In the genomic region with DNA sequence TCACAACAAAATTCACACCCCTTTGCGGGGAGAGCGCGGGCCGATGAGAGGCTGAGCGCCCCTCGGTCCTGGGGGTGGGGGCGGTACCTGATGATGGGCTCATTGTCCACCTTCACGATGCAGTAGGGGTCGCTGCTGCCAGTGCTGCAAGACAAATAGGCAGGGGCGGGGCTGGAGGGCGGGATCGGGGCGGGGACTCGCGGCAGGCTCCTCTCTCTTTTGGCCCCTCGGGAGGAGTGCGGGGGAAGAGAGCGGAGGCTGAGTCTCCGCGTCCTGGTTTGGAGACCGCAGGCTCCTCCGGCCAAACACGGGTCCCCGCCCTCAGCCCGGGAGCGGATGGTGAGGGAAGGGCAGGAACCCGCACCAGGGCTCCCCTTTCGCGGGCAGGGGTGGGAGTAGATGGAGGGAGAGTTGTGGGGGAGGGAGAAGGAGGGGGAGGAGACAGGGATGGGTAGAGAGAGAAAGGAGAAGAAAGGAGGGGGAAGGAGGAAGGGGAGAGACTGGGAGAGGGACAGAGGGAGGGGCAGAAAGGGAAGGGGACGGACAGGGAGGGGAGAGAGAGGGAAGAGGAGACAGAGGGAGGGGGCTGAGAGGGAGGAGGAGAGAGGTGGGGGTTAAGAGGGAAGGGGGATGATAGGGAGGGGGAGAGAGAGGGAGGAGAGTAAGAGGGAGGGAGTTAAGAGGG, we compare ENCODE assay signal across 9 cellular contexts. TPM values are rescaled to one million over a fixed set of nuclear protein-coding genes. Genes with fewer than 3 reads are reported as not detected.
DNase-seq lines count a peak whose midpoint lies in the region; ATAC-seq and TF ChIP-seq lines count a peak whose summit lies in the region.
"Not testable (repeated sequence)": the region's sequence is repeated elsewhere in the genome, so short reads cannot be mapped to it uniquely, and the experiment has no call there.
"Had no signal": no experiment of that assay in that cellular context is flagged by ENCODE, and none has a peak within 500 bp of the region (broad histone marks: within the 10 kb centered on the region; RNA-seq: fewer than 3 reads in every experiment).

No MANE protein-coding gene starts in this region.

- not testable (repeated sequence) for H3K27me3 Mint-ChIP-seq in natural killer cell (ENCODE audit: low read depth in 2 of 2)

- intact Hi-C loops in natural killer cell (cut with micrococcal nuclease), result not testable (repeated sequence)

- H3K4me1 ChIP-seq in foreskin keratinocyte, result not testable (repeated sequence)

- not testable (repeated sequence) for H3K9me3 Mint-ChIP-seq in natural killer cell

- ATAC-seq in GM18868 (IDR thresholded peaks at IDR 0.05; ENCODE audit: unreplicated experiment), result peak; percentile 46
- peak; percentile 38 for ATAC-seq in GM21423 (IDR thresholded peaks at IDR 0.05; ENCODE audit: unreplicated experiment)
- ATAC-seq in HG02763 (IDR thresholded peaks at IDR 0.05; ENCODE audit: unreplicated experiment), result peak; percentile 38
- ATAC-seq in HG03378 (IDR thresholded peaks at IDR 0.05; ENCODE audit: unreplicated experiment), result peak; percentile 24
- ATAC-seq in activated CD4-positive, CD25-positive, alpha-beta regulatory T cell treated with anti-CD3 and anti-CD28 coated beads, Interleukin-2, amount 50 U/mL, for 24 hours, result peak; percentile 48 to 66
- peak; percentile 66 for ATAC-seq in foreskin keratinocyte
- peak; percentile 62 to 80 (median 71) for ATAC-seq in natural killer cell

- H3K4me3 Mint-ChIP-seq in natural killer cell, result not testable (repeated sequence)

- DNase-seq in foreskin keratinocyte, natural killer cell: not testable (repeated sequence)

- not testable (repeated sequence) for TF ChIP-seq CTCF in foreskin keratinocyte (conservative IDR thresholded peaks at IDR 0.05); natural killer cell (IDR thresholded peaks at IDR 0.05)

- not testable (repeated sequence) for H3K4me1 Mint-ChIP-seq in natural killer cell

- H3K27me3 ChIP-seq in foreskin keratinocyte, result not testable (repeated sequence)

- not testable (repeated sequence) for H3K27ac Mint-ChIP-seq in natural killer cell

- H3K36me3 Mint-ChIP-seq in natural killer cell, result not testable (repeated sequence)

- not testable (repeated sequence) for H3K27ac ChIP-seq in foreskin keratinocyte

RNA-seq across cellular contexts. Expression of a gene that starts 5.6 kb away (rescaled TPM):
- total RNA-seq in foreskin keratinocyte (0.51 and 0.53 TPM in 2 replicates), natural killer cell (10 to 100 TPM in 2 of 3 donors, 1 to 10 TPM in 1; 2.4 to 14.3 (median 12.3) TPM)
- 0.16 and 0.29 TPM in 2 replicates for polyA plus RNA-seq in foreskin keratinocyte

RNA-seq across cellular contexts. Expression of a gene that starts 31.5 kb away (rescaled TPM):
- total RNA-seq in foreskin keratinocyte, result 1.3 and 3.1 TPM in 2 replicates
- 1.5 and 5.2 TPM in 2 replicates for polyA plus RNA-seq in foreskin keratinocyte
- total RNA-seq in natural killer cell, result 100 to 1,000 TPM in 1 of 3 donors, 10 to 100 TPM in 2; 56.5 to 100 (median 68.5) TPM

RNA-seq across cellular contexts. Expression of a gene that starts 33.3 kb away (rescaled TPM):
- 69.9 and 80.2 TPM in 2 replicates for total RNA-seq in foreskin keratinocyte
- 114 and 126 TPM in 2 replicates for polyA plus RNA-seq in foreskin keratinocyte
- total RNA-seq in natural killer cell, result 10 to 100 TPM; 35.3 to 44.5 (median 44.5) TPM

RNA-seq across cellular contexts. Expression of a gene that starts 39.0 kb away (rescaled TPM):
- not detected in 2 replicates for total RNA-seq in foreskin keratinocyte
- not detected in 2 replicates for polyA plus RNA-seq in foreskin keratinocyte
- total RNA-seq in natural killer cell, result under 1 TPM in 2 of 3 donors, not detected in 1; 0.25 to 0.61 TPM
- total RNA-seq: fibroblast of lung, transverse colon had no signal
- polyA plus RNA-seq: fibroblast of lung had no signal

RNA-seq across cellular contexts. Expression of a gene that starts 47.2 kb away (rescaled TPM):
- total RNA-seq in foreskin keratinocyte (23.3 and 25.0 TPM in 2 replicates), natural killer cell (10 to 100 TPM; 20.0 to 24.1 (median 20.4) TPM)
- polyA plus RNA-seq in foreskin keratinocyte, result 22.1 and 24.7 TPM in 2 replicates

Comparison
In these comparisons a context has a peak if more than half of its experiments do, and no peak if none do; other contexts are left out.
1. RNA of a gene that starts 31.5 kb away (total RNA-seq): 56.5 to 100 TPM in natural killer cell; 1.3 to 3.1 TPM in foreskin keratinocyte; every median in the first group is over 10 times any median in the second.
2. Peak in every context shown above with its lines, with median percentiles within 50 percentile points of each other: ATAC-seq.